In the genomic region with DNA sequence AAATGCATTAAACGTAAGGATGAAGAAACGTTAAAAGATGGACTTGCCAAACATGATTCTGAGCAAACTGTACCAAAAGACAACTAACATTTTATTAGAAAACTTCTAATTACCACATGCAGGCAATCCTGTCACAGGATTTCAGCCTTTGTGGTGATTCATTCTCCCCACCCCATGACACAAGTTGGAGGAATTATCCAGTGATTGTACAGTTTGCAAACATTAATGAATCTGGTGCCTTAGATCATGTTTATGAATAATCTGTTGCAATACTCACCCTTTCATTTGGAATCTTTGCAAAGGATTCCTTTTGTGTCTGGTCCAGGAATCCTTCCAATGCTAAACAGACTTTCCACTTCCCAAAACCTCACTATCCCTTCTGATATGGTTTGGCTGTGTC, we compare ENCODE assay signal across 15 cellular contexts. TPM values are rescaled to one million over a fixed set of nuclear protein-coding genes. Genes with fewer than 3 reads are reported as not detected.
DNase-seq lines count a peak whose midpoint lies in the region; ATAC-seq and TF ChIP-seq lines count a peak whose summit lies in the region.
"Had no signal": no experiment of that assay in that cellular context is flagged by ENCODE, and none has a peak within 500 bp of the region (broad histone marks: within the 10 kb centered on the region; RNA-seq: fewer than 3 reads in every experiment).

No MANE protein-coding gene starts in this region.

- H3K36me3 Mint-ChIP-seq in activated CD4-positive, alpha-beta T cell treated with anti-CD3 and anti-CD28 coated beads, Interleukin-2, amount 10 ng/mL, durations not matched to agents 24 days and 14 days (ENCODE audit: low read depth) = no peaks in the 10 kb centered on the region
- H3K36me3 Mint-ChIP-seq: CD14-positive monocyte; CD8-positive, alpha-beta T cell had no signal

- H3K4me3 Mint-ChIP-seq in activated CD4-positive, alpha-beta T cell treated with anti-CD3 and anti-CD28 coated beads, Interleukin-2, amount 10 ng/mL, durations not matched to agents 24 days and 14 days = no peak overlapping the region
- H3K4me3 Mint-ChIP-seq: CD14-positive monocyte; CD8-positive, alpha-beta T cell; H9 had no signal

- peaks cover 4% of the 10 kb centered on the region for H3K9me3 Mint-ChIP-seq in activated CD4-positive, alpha-beta T cell treated with anti-CD3 and anti-CD28 coated beads, Interleukin-2, amount 10 ng/mL, durations not matched to agents 24 days and 14 days
- H3K9me3 Mint-ChIP-seq: CD8-positive, alpha-beta T cell; H9 had no signal

- no peaks in the 10 kb centered on the region for H3K27me3 Mint-ChIP-seq in activated CD4-positive, alpha-beta T cell treated with anti-CD3 and anti-CD28 coated beads, Interleukin-2, amount 10 ng/mL, durations not matched to agents 24 days and 14 days

- no peak overlapping the region for H3K4me3 ChIP-seq in epithelial cell of esophagus (ENCODE audit: low read length)

- peak; percentile 26 for DNase-seq in activated CD4-positive, alpha-beta T cell treated with anti-CD3 and anti-CD28 coated beads, Interleukin-2, amount 10 ng/mL, durations not matched to agents 24 days and 14 days
- no peak for DNase-seq in activated CD4-positive, alpha-beta T cell treated with anti-CD3 and anti-CD28 coated beads for 4 hours
- DNase-seq in epithelial cell of esophagus (ENCODE audit: low read depth) (peak; percentile 70), foreskin keratinocyte (peak; percentile 18 to 52), putamen (ENCODE audit: low spot score) (no peak), NCI-H2227 treated with DMSO at 0.1 percent for 48 hours (lab: John Stamatoyannopoulos, UW) (no peak)
- no peak for DNase-seq in activated effector memory CD4-positive, alpha-beta T cell treated with anti-CD3 and anti-CD28 coated beads, Interleukin-2, amount 50 U/mL, for 16 hours
- DNase-seq: CD8-positive, alpha-beta T cell; COR-L47; DND-41; GDM1; GOT3; H9 had no signal

- peaks cover 1% of the 10 kb centered on the region for H3K4me1 Mint-ChIP-seq in activated CD4-positive, alpha-beta T cell treated with anti-CD3 and anti-CD28 coated beads, Interleukin-2, amount 10 ng/mL, durations not matched to agents 24 days and 14 days
- H3K4me1 Mint-ChIP-seq: CD14-positive monocyte, H9 had no signal

- no peaks in the 10 kb centered on the region for H3K4me1 ChIP-seq in foreskin keratinocyte

- H3K27me3 ChIP-seq in foreskin keratinocyte = peaks cover 3% of the 10 kb centered on the region

- TF ChIP-seq CTCF in epithelial cell of esophagus (IDR thresholded peaks at IDR 0.05; ENCODE audit: insufficient read depth, low read depth, low read length, missing control alignments) = no peak
- no peak for TF ChIP-seq CTCF in foreskin keratinocyte (conservative IDR thresholded peaks at IDR 0.05)

- ATAC-seq in foreskin keratinocyte = no peak
- ATAC-seq: CD8-positive, alpha-beta T cell had no signal

- no peak overlapping the region for H3K27ac ChIP-seq in foreskin keratinocyte
- H3K27ac ChIP-seq: 22Rv1 had no signal

- intact Hi-C loops in activated CD4-positive, alpha-beta T cell treated with anti-CD3 and anti-CD28 coated beads, Interleukin-2, amount 10 ng/mL, durations not matched to agents 24 days and 14 days (cut with micrococcal nuclease) = no loop called here

- no peak overlapping the region for H3K27ac Mint-ChIP-seq in activated CD4-positive, alpha-beta T cell treated with anti-CD3 and anti-CD28 coated beads, Interleukin-2, amount 10 ng/mL, durations not matched to agents 24 days and 14 days
- H3K27ac Mint-ChIP-seq: CD14-positive monocyte; CD8-positive, alpha-beta T cell; H9 had no signal

RNA-seq across cellular contexts. Expression of a gene that starts 23.3 kb away (rescaled TPM):
- 0.19 TPM in 1 of 2 replicates, not detected in the other for total RNA-seq in activated CD4-positive, alpha-beta T cell treated with anti-CD3 and anti-CD28 coated beads, Interleukin-2, amount 10 ng/mL, durations not matched to agents 24 days and 14 days
- total RNA-seq in foreskin keratinocyte = not detected in 2 replicates
- polyA plus RNA-seq in foreskin keratinocyte = 0.08 TPM in 1 of 2 replicates, not detected in the other
- total RNA-seq: CD8-positive, alpha-beta T cell had no signal
- polyA plus RNA-seq: CD14-positive monocyte had no signal

Comparison
In these comparisons a context has a peak if more than half of its experiments do, and no peak if none do; other contexts are left out.
1. DNase-seq: peak in activated CD4-positive, alpha-beta T cell treated with anti-CD3 and anti-CD28 coated beads, Interleukin-2, amount 10 ng/mL, durations not matched to agents 24 days and 14 days (single experiment), epithelial cell of esophagus (single experiment) and foreskin keratinocyte (2 of 2); none in activated CD4-positive, alpha-beta T cell treated with anti-CD3 and anti-CD28 coated beads for 4 hours (0 of 2), putamen (single experiment), NCI-H2227 treated with DMSO at 0.1 percent for 48 hours (single experiment) and activated effector memory CD4-positive, alpha-beta T cell treated with anti-CD3 and anti-CD28 coated beads, Interleukin-2, amount 50 U/mL, for 16 hours (single experiment).